ENCODE assay signal across 13 cellular contexts in genomic region chr7:105890290-105890997, GRCh38. TPM values are rescaled to one million over a fixed set of nuclear protein-coding genes. Genes with fewer than 3 reads are reported as not detected.
DNase-seq lines count a peak whose midpoint lies in the region; ATAC-seq and TF ChIP-seq lines count a peak whose summit lies in the region.
"Had no signal": no experiment of that assay in that cellular context is flagged by ENCODE, and none has a peak within 500 bp of the region (broad histone marks: within the 10 kb centered on the region; RNA-seq: fewer than 3 reads in every experiment).

No MANE protein-coding gene starts in this region.

- peak overlapping the region; percentile 52 for H3K4me2 ChIP-seq in mammary epithelial cell (ENCODE audit: insufficient read depth, low read depth, low read length)

- H2AFZ ChIP-seq in mammary epithelial cell (ENCODE audit: low read depth, low read length): no peak overlapping the region

- H3K4me1 Mint-ChIP-seq in activated T-helper 17 cell treated with anti-CD3 and anti-CD28 coated beads, Interleukin-2, amount 50 U/mL, for 72 hours: peaks cover 10% of the 10 kb centered on the region
- peaks cover 3% of the 10 kb centered on the region for H3K4me1 Mint-ChIP-seq in osteocyte (ENCODE audit: unreplicated experiment)
- H3K4me1 Mint-ChIP-seq: stimulated activated memory B cell treated with anti-CD40 and anti-IgM and Interleukin-4, amounts not matched to agents 10 μg/mL and 1 μg/mL and 100 μg/mL, for 72 hours had no signal

- peak; percentile 61 for DNase-seq in mammary epithelial cell
- no peak for DNase-seq in breast epithelium (ENCODE audit: low spot score in 2 of 2)
- peak; percentile 66 to 81 for DNase-seq in foreskin keratinocyte
- DNase-seq in stimulated activated naive CD4-positive, alpha-beta T cell treated with Interleukin-2 at 50 U/mL for 16 hours (lab: John Stamatoyannopoulos, UW): peak; percentile 16
- DNase-seq in osteocyte (ENCODE audit: extremely low spot score, unreplicated experiment): no peak
- DNase-seq: activated gamma-delta T cell treated with Interleukin-2 at 50 U/mL for 16 hours, DMS79 had no signal

- ATAC-seq in activated T-helper 17 cell treated with anti-CD3 and anti-CD28 coated beads, Interleukin-2, amount 50 U/mL, for 72 hours (replicated peaks): peak; percentile 88
- peak; percentile 50 for ATAC-seq in foreskin keratinocyte
- ATAC-seq in GM21723 (IDR thresholded peaks at IDR 0.05; ENCODE audit: unreplicated experiment): no peak
- no peak for ATAC-seq in HG03520 (IDR thresholded peaks at IDR 0.05; ENCODE audit: unreplicated experiment)
- ATAC-seq: stimulated activated memory B cell treated with anti-CD40 and anti-IgM and Interleukin-4, amounts not matched to agents 10 μg/mL and 1 μg/mL and 100 μg/mL, for 72 hours had no signal

- H3K4me1 ChIP-seq in mammary epithelial cell (ENCODE audit: insufficient read depth, low read length) (peaks cover 8% of the 10 kb centered on the region), breast epithelium (no peaks in the 10 kb centered on the region), foreskin keratinocyte (peaks cover 8% of the 10 kb centered on the region)

- no peak overlapping the region for H3K27ac Mint-ChIP-seq in activated T-helper 17 cell treated with anti-CD3 and anti-CD28 coated beads, Interleukin-2, amount 50 U/mL, for 72 hours
- no peak overlapping the region for H3K27ac Mint-ChIP-seq in osteocyte (ENCODE audit: unreplicated experiment)
- H3K27ac Mint-ChIP-seq: progenitor cell of endocrine pancreas; stimulated activated memory B cell treated with anti-CD40 and anti-IgM and Interleukin-4, amounts not matched to agents 10 μg/mL and 1 μg/mL and 100 μg/mL, for 72 hours had no signal

- WGBS in mammary epithelial cell (ENCODE audit: low coverage, missing lambda C conversion rate): 10% methylated on average over 4 of the region's 4 CpGs

- TF ChIP-seq POLR2A in breast epithelium (IDR thresholded peaks at IDR 0.05): no peak

- in situ Hi-C loops in mammary epithelial cell (cut with MboI; ENCODE audit: low sequenced_read_pairs in 2 of 2): loop anchor here in 1 of 2 donors (25.0 kb wide), 1 partner anchor 122 kb away; no protein-coding TSS in a partner anchor

- H3K4me3 Mint-ChIP-seq in activated T-helper 17 cell treated with anti-CD3 and anti-CD28 coated beads, Interleukin-2, amount 50 U/mL, for 72 hours: no peak overlapping the region
- no peak overlapping the region for H3K4me3 Mint-ChIP-seq in osteocyte (ENCODE audit: unreplicated experiment)
- H3K4me3 Mint-ChIP-seq: stimulated activated memory B cell treated with anti-CD40 and anti-IgM and Interleukin-4, amounts not matched to agents 10 μg/mL and 1 μg/mL and 100 μg/mL, for 72 hours had no signal

- dilution Hi-C loops in mammary epithelial cell (cut with HindIII; ENCODE audit: low sequenced_read_pairs): no loop called here

- no peaks in the 10 kb centered on the region for H3K9me3 Mint-ChIP-seq in activated T-helper 17 cell treated with anti-CD3 and anti-CD28 coated beads, Interleukin-2, amount 50 U/mL, for 72 hours
- H3K9me3 Mint-ChIP-seq in osteocyte (ENCODE audit: unreplicated experiment): no peaks in the 10 kb centered on the region
- H3K9me3 Mint-ChIP-seq: stimulated activated memory B cell treated with anti-CD40 and anti-IgM and Interleukin-4, amounts not matched to agents 10 μg/mL and 1 μg/mL and 100 μg/mL, for 72 hours had no signal

- H3K4me3 ChIP-seq in mammary epithelial cell (replicated peaks in 1 of 3; ENCODE audit: insufficient read depth in 1 of 3, low read depth in 2 of 3, low read length in 3 of 3) (no peak overlapping the region), breast epithelium (no peak overlapping the region)

- no peaks in the 10 kb centered on the region for H3K9me3 ChIP-seq in mammary epithelial cell (replicated peaks; ENCODE audit: insufficient read depth, low read length)
- no peaks in the 10 kb centered on the region for H3K9me3 ChIP-seq in breast epithelium

- no peaks in the 10 kb centered on the region for H3K79me2 ChIP-seq in mammary epithelial cell (ENCODE audit: insufficient read depth, low read length)

- intact Hi-C loops in mammary epithelial cell (cut with micrococcal nuclease) (no loop called here), breast epithelium (cut with DNase I; ENCODE audit: low total_unique reads) (no loop called here)

- no peaks in the 10 kb centered on the region for H3K27me3 ChIP-seq in mammary epithelial cell (ENCODE audit: insufficient read depth, low read length)
- H3K27me3 ChIP-seq in breast epithelium: no peaks in the 10 kb centered on the region
- H3K27me3 ChIP-seq in foreskin keratinocyte: no peaks in the 10 kb centered on the region

- no peak for TF ChIP-seq CTCF in mammary epithelial cell (conservative IDR thresholded peaks at IDR 0.05 in 1 of 2, IDR thresholded peaks at IDR 0.05 in 1 of 2; ENCODE audit: extremely low read depth in 1 of 2, insufficient read depth in 1 of 2, low read depth in 1 of 2, low read length in 2 of 2)
- TF ChIP-seq CTCF in breast epithelium (IDR thresholded peaks at IDR 0.05): no peak
- TF ChIP-seq CTCF in foreskin keratinocyte (conservative IDR thresholded peaks at IDR 0.05): no peak
- no peak for TF ChIP-seq CTCF in osteocyte (IDR thresholded peaks at IDR 0.05)

- H3K27me3 Mint-ChIP-seq in activated T-helper 17 cell treated with anti-CD3 and anti-CD28 coated beads, Interleukin-2, amount 50 U/mL, for 72 hours: no peaks in the 10 kb centered on the region
- no peaks in the 10 kb centered on the region for H3K27me3 Mint-ChIP-seq in osteocyte (ENCODE audit: unreplicated experiment)

- H3K27ac ChIP-seq in mammary epithelial cell (ENCODE audit: insufficient read depth, low read depth, low read length): no peak overlapping the region
- H3K27ac ChIP-seq in breast epithelium: no peak overlapping the region
- H3K27ac ChIP-seq in foreskin keratinocyte: no peak overlapping the region
- H3K27ac ChIP-seq: VCaP had no signal

- H3K36me3 ChIP-seq in mammary epithelial cell (ENCODE audit: insufficient read depth, low read length): no peaks in the 10 kb centered on the region
- no peaks in the 10 kb centered on the region for H3K36me3 ChIP-seq in breast epithelium

- no peak overlapping the region for H3K9ac ChIP-seq in mammary epithelial cell (ENCODE audit: insufficient read depth, low read length)

- CTCF ChIA-PET in mammary epithelial cell (lab: Charles Lee; ENCODE audit: low non-redundant PET): no interaction called here

- H3K36me3 Mint-ChIP-seq in activated T-helper 17 cell treated with anti-CD3 and anti-CD28 coated beads, Interleukin-2, amount 50 U/mL, for 72 hours (ENCODE audit: low read depth): no peaks in the 10 kb centered on the region
- H3K36me3 Mint-ChIP-seq in osteocyte (ENCODE audit: unreplicated experiment): peaks cover 2% of the 10 kb centered on the region
- H3K36me3 Mint-ChIP-seq: stimulated activated memory B cell treated with anti-CD40 and anti-IgM and Interleukin-4, amounts not matched to agents 10 μg/mL and 1 μg/mL and 100 μg/mL, for 72 hours had no signal

- H4K20me1 ChIP-seq in mammary epithelial cell (ENCODE audit: insufficient read depth, low read length): no peaks in the 10 kb centered on the region

- no TSS peak for BruUV-seq in mammary epithelial cell (replicated peaks; lab: Mats Ljungman, UMichigan)

RNA-seq across cellular contexts. Expression of gene ATXN7L1, which starts 14.0 kb away (rescaled TPM):
- total RNA-seq in mammary epithelial cell: 10 to 100 TPM in 1 of 2 donors, 1 to 10 TPM in 1; 5.8 to 10.9 TPM
- polyA plus RNA-seq in mammary epithelial cell: 2.4 TPM
- 2.3 TPM for polyA minus RNA-seq in mammary epithelial cell
- 10 to 100 TPM; 10.7 to 18.4 (median 12.5) TPM for total RNA-seq in breast epithelium
- 10 to 100 TPM; 12.1 to 24.0 TPM for total RNA-seq in activated T-helper 17 cell treated with anti-CD3 and anti-CD28 coated beads, Interleukin-2, amount 50 U/mL, for 72 hours
- total RNA-seq in foreskin keratinocyte: 5.5 and 6.7 TPM in 2 replicates
- 2.8 and 4.1 TPM in 2 replicates for polyA plus RNA-seq in foreskin keratinocyte
- 12.6 and 14.2 TPM in 2 replicates for total RNA-seq in osteocyte

Comparison
In these comparisons a context has a peak if more than half of its experiments do, and no peak if none do; other contexts are left out.
1. DNase-seq: peak in mammary epithelial cell (single experiment), foreskin keratinocyte (2 of 2) and stimulated activated naive CD4-positive, alpha-beta T cell treated with Interleukin-2 at 50 U/mL for 16 hours (single experiment); none in breast epithelium (0 of 2) and osteocyte (single experiment).
2. ATAC-seq: peak in activated T-helper 17 cell treated with anti-CD3 and anti-CD28 coated beads, Interleukin-2, amount 50 U/mL, for 72 hours (single experiment) and foreskin keratinocyte (single experiment); none in GM21723 (single experiment) and HG03520 (single experiment).